Comparison of ENCODE assay signal across 8 cellular contexts in genomic region chr7:5218564-5219360, GRCh38. TPM values are rescaled to one million over a fixed set of nuclear protein-coding genes. Genes with fewer than 3 reads are reported as not detected.
DNase-seq lines count a peak whose midpoint lies in the region; ATAC-seq, FAIRE-seq and TF ChIP-seq lines count a peak whose summit lies in the region.

No MANE protein-coding gene starts in this region.

- peaks cover 19 to 66% (median 32%) of the 10 kb centered on the region in 5 donors for H3K36me3 Mint-ChIP-seq in naive thymus-derived CD4-positive, alpha-beta T cell

- POLR2A ChIA-PET in naive thymus-derived CD4-positive, alpha-beta T cell (lab: Charles Lee) = no interaction called here

- peak overlapping the region; percentile 29; the same call in 1 of the 2 replicates for H3K9ac ChIP-seq in OCI-LY1 (ENCODE audit: low read length)

- intact Hi-C loops in naive thymus-derived CD4-positive, alpha-beta T cell (cut with micrococcal nuclease) = no loop called here

- peak overlapping the region in 1 of 10 donors; percentile 19 for H3K4me3 Mint-ChIP-seq in naive thymus-derived CD4-positive, alpha-beta T cell

- H3K27ac ChIP-seq in OCI-LY1 (ENCODE audit: low read depth, low read length, poor library complexity, severe bottlenecking) = peak overlapping the region; percentile 74
- H3K27ac ChIP-seq in naive thymus-derived CD4-positive, alpha-beta T cell (ENCODE audit: low read depth, low read length) = no peak overlapping the region

- no peaks in the 10 kb centered on the region for H4K20me1 ChIP-seq in OCI-LY1 (ENCODE audit: insufficient read depth, low read length)

- ATAC-seq in GM18909 (IDR thresholded peaks at IDR 0.05; ENCODE audit: poor library complexity, unreplicated experiment) (peak; percentile 94), HG02759 (IDR thresholded peaks at IDR 0.05; ENCODE audit: unreplicated experiment) (peak; percentile 87)
- peak; percentile 76 for ATAC-seq in naive thymus-derived CD4-positive, alpha-beta T cell

- no peaks in the 10 kb centered on the region for H3K79me2 ChIP-seq in OCI-LY1 (ENCODE audit: insufficient read depth, low read length)

- H3F3A ChIP-seq in OCI-LY1 (ENCODE audit: insufficient read depth, low read length) = no peaks in the 10 kb centered on the region

- H3K9me3 Mint-ChIP-seq in naive thymus-derived CD4-positive, alpha-beta T cell = peaks cover 0 to 3% (median 0%) of the 10 kb centered on the region in 11 donors

- H3K4me2 ChIP-seq in OCI-LY1 (ENCODE audit: low read length) = peak overlapping the region; percentile 42

- H2AFZ ChIP-seq in OCI-LY1 (ENCODE audit: low read length) = no peak overlapping the region

- peak overlapping the region in 3 of 9 donors; percentile 14 to 65 (median 39) for H3K27ac Mint-ChIP-seq in naive thymus-derived CD4-positive, alpha-beta T cell

- peaks cover 0 to 11% (median 0%) of the 10 kb centered on the region in 7 donors for H3K4me1 Mint-ChIP-seq in naive thymus-derived CD4-positive, alpha-beta T cell

- H3K27me3 ChIP-seq in OCI-LY1 (ENCODE audit: insufficient read depth, low read length) = no peaks in the 10 kb centered on the region
- no peaks in the 10 kb centered on the region for H3K27me3 ChIP-seq in naive thymus-derived CD4-positive, alpha-beta T cell (ENCODE audit: control insufficient read depth in 2 of 2, insufficient read depth in 2 of 2, low read length in 2 of 2)
- no peaks in the 10 kb centered on the region for H3K27me3 ChIP-seq in MG63

- FAIRE-seq in HTR-8/SVneo (lab: Jason Lieb, UNC) = no peak
- FAIRE-seq in frontal cortex (lab: Jason Lieb, UNC) = no peak

- peaks cover 78% of the 10 kb centered on the region for H3K36me3 ChIP-seq in OCI-LY1 (ENCODE audit: insufficient read depth, low read length)
- peaks cover 16 to 98% (median 30%) of the 10 kb centered on the region in 3 experiments for H3K36me3 ChIP-seq in naive thymus-derived CD4-positive, alpha-beta T cell (ENCODE audit: control insufficient read depth in 2 of 3, insufficient read depth in 3 of 3, low read length in 3 of 3)
- peaks cover 56% of the 10 kb centered on the region for H3K36me3 ChIP-seq in MG63

- TF ChIP-seq CTCF in OCI-LY1 (IDR thresholded peaks at IDR 0.05; ENCODE audit: low read length) = no peak

- no peaks in the 10 kb centered on the region for H3K9me2 ChIP-seq in OCI-LY1 (ENCODE audit: low read depth, low read length)

- H3K4me1 ChIP-seq in OCI-LY1 (ENCODE audit: insufficient read depth, low read length, severe bottlenecking) = peaks cover 23% of the 10 kb centered on the region
- H3K4me1 ChIP-seq in naive thymus-derived CD4-positive, alpha-beta T cell (ENCODE audit: control insufficient read depth in 2 of 2, insufficient read depth in 2 of 2, low read length in 2 of 2) = no peaks in the 10 kb centered on the region

- CTCF ChIA-PET in naive thymus-derived CD4-positive, alpha-beta T cell (lab: Charles Lee) = no interaction called here

- H3K4me3 ChIP-seq in OCI-LY1 (ENCODE audit: low read depth, low read length, poor library complexity, severe bottlenecking) (peak overlapping the region; percentile 17), MG63 (no peak overlapping the region)
- no peak overlapping the region for H3K4me3 ChIP-seq in naive thymus-derived CD4-positive, alpha-beta T cell (ENCODE audit: low read length)

- DNase-seq in naive thymus-derived CD4-positive, alpha-beta T cell = no peak
- DNase-seq in MG63 (no peak), epidermal melanocyte (ENCODE audit: insufficient read length, low spot score) (no peak), HTR-8/SVneo (ENCODE audit: insufficient read length, low spot score) (no peak), frontal cortex (ENCODE audit: low spot score in 2 of 2) (no peak)

- H3K9me3 ChIP-seq in OCI-LY1 (ENCODE audit: low read length) (no peaks in the 10 kb centered on the region), MG63 (no peaks in the 10 kb centered on the region)
- no peaks in the 10 kb centered on the region for H3K9me3 ChIP-seq in naive thymus-derived CD4-positive, alpha-beta T cell (ENCODE audit: control insufficient read depth in 2 of 3, low read length in 3 of 3)

- H3K27me3 Mint-ChIP-seq in naive thymus-derived CD4-positive, alpha-beta T cell = no peaks in the 10 kb centered on the region

RNA-seq across cellular contexts. Expression of gene WIPI2, which starts 28.7 kb away (rescaled TPM):
- total RNA-seq in naive thymus-derived CD4-positive, alpha-beta T cell = 100 to 1,000 TPM in 2 of 5 experiments, 10 to 100 TPM in 3; 57.3 to 120 (median 87.1) TPM
- polyA plus RNA-seq in naive thymus-derived CD4-positive, alpha-beta T cell = 100 to 1,000 TPM in 1 of 2 donors, 10 to 100 TPM in 1; 83.4 to 118 TPM
- total RNA-seq in MG63 (2014; rRNA removed; shearing (Covaris generic); ENCODE audit: low replicate concordance) = 50.1 and 61.5 TPM in 2 replicates
- total RNA-seq in frontal cortex = 40.4 TPM
